ENCODE assay signal across 1 cellular context in the genomic region with DNA sequence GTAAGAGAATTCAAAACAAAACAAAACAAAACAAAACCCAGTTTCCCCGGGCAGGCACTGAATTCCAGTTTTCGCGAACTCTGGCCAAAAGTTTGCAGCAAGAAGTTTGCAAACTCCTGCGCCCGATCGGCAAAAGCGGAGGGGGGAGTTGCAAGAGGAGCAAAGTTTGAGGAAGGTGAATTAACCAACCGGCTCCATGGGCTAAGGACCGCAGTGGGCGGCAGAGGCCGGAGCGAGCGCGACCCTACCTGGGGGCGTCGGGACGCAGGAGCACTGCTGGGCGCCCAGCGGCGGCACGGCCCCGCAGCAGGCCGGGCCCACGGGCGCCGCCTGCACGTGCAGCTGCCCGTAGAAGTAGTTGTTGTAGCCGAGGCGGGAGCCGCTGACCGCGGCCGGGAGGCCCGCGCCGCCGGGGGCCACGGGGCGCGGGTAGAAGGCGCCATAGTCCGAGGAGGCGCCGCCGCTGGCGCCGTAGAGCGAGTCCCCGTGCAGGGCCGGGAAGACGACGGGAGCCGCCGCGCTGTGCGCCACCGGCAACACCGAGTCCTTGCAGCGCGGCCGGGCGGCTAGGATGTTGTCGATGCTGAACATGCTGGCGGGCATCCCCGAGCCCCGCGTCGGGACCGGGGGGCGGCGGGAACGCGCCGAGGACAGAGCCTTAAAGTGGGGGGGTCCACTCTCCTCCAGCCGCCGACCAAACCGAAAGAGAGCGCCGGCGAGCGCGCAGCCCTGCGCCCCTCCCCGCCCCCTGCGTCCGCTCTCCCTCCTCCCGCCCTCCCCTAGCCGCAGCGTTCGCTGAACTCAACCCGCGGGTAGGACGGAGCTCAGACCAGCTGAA.
TF ChIP-seq lines count a peak whose summit lies in the region.

GSC (minus strand) TSS at position 701 of the 838 bp plus-strand sequence; CDS start at position 603, 98 bp downstream.

TF ChIP-seq in HEK293, 187 proteins besides CTCF, POLR2A, EP300 and RAD21 (continued from another document and continues in another):
- TF ChIP-seq INSM2 (tag by site-specific recombination; IDR thresholded peaks at IDR 0.05) (no peak), KLF8 (tag by site-specific recombination; IDR thresholded peaks at IDR 0.05) (peak; percentile 41; the same call in 1 of the 2 replicates), ZNF175 (tag by site-specific recombination; IDR thresholded peaks at IDR 0.05) (no peak), HOXA7 (CRISPR knock-in tag; IDR thresholded peaks at IDR 0.05; ENCODE audit: borderline replicate concordance) (no peak), EGR2 (tag by site-specific recombination; IDR thresholded peaks at IDR 0.05; ENCODE audit: low read depth) (no peak), ZNF112 (tag by site-specific recombination; IDR thresholded peaks at IDR 0.05) (no peak), ZNF335 (tag by site-specific recombination; conservative IDR thresholded peaks at IDR 0.05) (peak; percentile 48; the same call in 1 of the 2 replicates), ZNF266 (tag by site-specific recombination; IDR thresholded peaks at IDR 0.05; ENCODE audit: low read depth) (no peak), ZNF704 (tag by site-specific recombination; IDR thresholded peaks at IDR 0.05) (no peak), ZNF426 (tag by site-specific recombination; IDR thresholded peaks at IDR 0.05) (no peak), ZNF121 (tag by site-specific recombination; IDR thresholded peaks at IDR 0.05) (no peak), ZNF394 (tag by site-specific recombination; IDR thresholded peaks at IDR 0.05; ENCODE audit: borderline replicate concordance) (no peak), ZSCAN16 (tag by site-specific recombination; IDR thresholded peaks at IDR 0.05) (no peak), ZNF837 (tag by site-specific recombination; IDR thresholded peaks at IDR 0.05) (no peak), ZBTB49 (tag by site-specific recombination; IDR thresholded peaks at IDR 0.05; ENCODE audit: low read depth) (no peak), SP3 (tag by site-specific recombination; IDR thresholded peaks at IDR 0.05) (no peak; the same call in 1 of the 2 replicates), ZFP41 (tag by site-specific recombination; IDR thresholded peaks at IDR 0.05; ENCODE audit: borderline replicate concordance) (no peak), ZNF501 (tag by site-specific recombination; IDR thresholded peaks at IDR 0.05) (no peak), ZNF658 (tag by site-specific recombination; IDR thresholded peaks at IDR 0.05) (no peak), ZNF18 (tag by site-specific recombination; IDR thresholded peaks at IDR 0.05) (no peak), BCL11B (tag by site-specific recombination; IDR thresholded peaks at IDR 0.05; ENCODE audit: low read depth) (no peak), ZNF133 (tag by site-specific recombination; IDR thresholded peaks at IDR 0.05) (no peak), ZNF561 (tag by site-specific recombination; IDR thresholded peaks at IDR 0.05; ENCODE audit: borderline replicate concordance) (peak; percentile 62; the same call in 1 of the 2 replicates), ZBTB8A (tag by site-specific recombination; IDR thresholded peaks at IDR 0.05) (peak; percentile 79), ZNF138 (tag by site-specific recombination; IDR thresholded peaks at IDR 0.05; ENCODE audit: borderline replicate concordance) (no peak), ZNF48 (tag by site-specific recombination; IDR thresholded peaks at IDR 0.05) (no peak), ZNF558 (tag by site-specific recombination; IDR thresholded peaks at IDR 0.05) (no peak), ZNF114 (tag by site-specific recombination; IDR thresholded peaks at IDR 0.05) (no peak), ZNF132 (tag by site-specific recombination; IDR thresholded peaks at IDR 0.05; ENCODE audit: borderline replicate concordance) (no peak), ZNF621 (tag by site-specific recombination; IDR thresholded peaks at IDR 0.05) (no peak), ZNF19 (tag by site-specific recombination; IDR thresholded peaks at IDR 0.05; ENCODE audit: low read depth) (no peak), REPIN1 (tag by site-specific recombination; IDR thresholded peaks at IDR 0.05; ENCODE audit: low read depth) (no peak), HOXC10 (CRISPR knock-in tag; IDR thresholded peaks at IDR 0.05) (no peak), ZNF707 (tag by site-specific recombination; IDR thresholded peaks at IDR 0.05) (no peak), ZNF514 (tag by site-specific recombination; IDR thresholded peaks at IDR 0.05) (no peak), ZNF366 (tag by site-specific recombination; conservative IDR thresholded peaks at IDR 0.05) (no peak), KLF7 (tag by site-specific recombination; IDR thresholded peaks at IDR 0.05; ENCODE audit: borderline replicate concordance) (no peak), KLF16 (tag by site-specific recombination; IDR thresholded peaks at IDR 0.05) (peak; percentile 39; the same call in 1 of the 2 replicates), ZEB2 (tag by site-specific recombination; IDR thresholded peaks at IDR 0.05) (peak; percentile 50; the same call in 1 of the 2 replicates), ZSCAN30 (tag by site-specific recombination; IDR thresholded peaks at IDR 0.05) (0 out of 2 replicates have a peak, but pooled peaks have one; percentile 10), ZNF221 (tag by site-specific recombination; IDR thresholded peaks at IDR 0.05; ENCODE audit: borderline replicate concordance) (no peak), ZFHX2 (tag by site-specific recombination; conservative IDR thresholded peaks at IDR 0.05) (peak; percentile 39), ZNF174 (tag by site-specific recombination; IDR thresholded peaks at IDR 0.05) (no peak), TCF7L2 (IDR thresholded peaks at IDR 0.05; ENCODE audit: borderline replicate concordance, low read depth, low read length) (no peak), ZBTB17 (tag by site-specific recombination; IDR thresholded peaks at IDR 0.05) (peak; percentile 32; the same call in 1 of the 2 replicates), ZNF157 (tag by site-specific recombination; IDR thresholded peaks at IDR 0.05) (no peak), ZNF391 (tag by site-specific recombination; IDR thresholded peaks at IDR 0.05; ENCODE audit: borderline replicate concordance, low read depth) (no peak), SCRT2 (tag by site-specific recombination; IDR thresholded peaks at IDR 0.05) (no peak), ZNF629 (tag by site-specific recombination; IDR thresholded peaks at IDR 0.05) (no peak; the same call in none of the 2 replicates), ZNF624 (tag by site-specific recombination; IDR thresholded peaks at IDR 0.05) (no peak), ZNF473 (tag by site-specific recombination; IDR thresholded peaks at IDR 0.05) (no peak), ZNF341 (tag by site-specific recombination; IDR thresholded peaks at IDR 0.05; ENCODE audit: low read depth) (peak; percentile 26), RBAK (tag by site-specific recombination; IDR thresholded peaks at IDR 0.05) (no peak), SCRT1 (tag by site-specific recombination; IDR thresholded peaks at IDR 0.05; ENCODE audit: borderline replicate concordance) (no peak), ZNF785 (tag by site-specific recombination; IDR thresholded peaks at IDR 0.05) (no peak)
- TF ChIP-seq, protein P1, sequence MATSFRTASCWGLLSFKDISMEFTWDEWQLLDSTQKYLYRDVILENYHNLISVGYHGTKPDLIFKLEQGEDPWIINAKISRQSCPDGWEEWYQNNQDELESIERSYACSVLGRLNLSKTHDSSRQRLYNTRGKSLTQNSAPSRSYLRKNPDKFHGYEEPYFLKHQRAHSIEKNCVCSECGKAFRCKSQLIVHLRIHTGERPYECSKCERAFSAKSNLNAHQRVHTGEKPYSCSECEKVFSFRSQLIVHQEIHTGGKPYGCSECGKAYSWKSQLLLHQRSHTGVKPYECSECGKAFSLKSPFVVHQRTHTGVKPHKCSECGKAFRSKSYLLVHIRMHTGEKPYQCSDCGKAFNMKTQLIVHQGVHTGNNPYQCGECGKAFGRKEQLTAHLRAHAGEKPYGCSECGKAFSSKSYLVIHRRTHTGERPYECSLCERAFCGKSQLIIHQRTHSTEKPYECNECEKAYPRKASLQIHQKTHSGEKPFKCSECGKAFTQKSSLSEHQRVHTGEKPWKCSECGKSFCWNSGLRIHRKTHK (tag by site-specific recombination; IDR thresholded peaks at IDR 0.05) = no peak
- TF ChIP-seq, protein P2, sequence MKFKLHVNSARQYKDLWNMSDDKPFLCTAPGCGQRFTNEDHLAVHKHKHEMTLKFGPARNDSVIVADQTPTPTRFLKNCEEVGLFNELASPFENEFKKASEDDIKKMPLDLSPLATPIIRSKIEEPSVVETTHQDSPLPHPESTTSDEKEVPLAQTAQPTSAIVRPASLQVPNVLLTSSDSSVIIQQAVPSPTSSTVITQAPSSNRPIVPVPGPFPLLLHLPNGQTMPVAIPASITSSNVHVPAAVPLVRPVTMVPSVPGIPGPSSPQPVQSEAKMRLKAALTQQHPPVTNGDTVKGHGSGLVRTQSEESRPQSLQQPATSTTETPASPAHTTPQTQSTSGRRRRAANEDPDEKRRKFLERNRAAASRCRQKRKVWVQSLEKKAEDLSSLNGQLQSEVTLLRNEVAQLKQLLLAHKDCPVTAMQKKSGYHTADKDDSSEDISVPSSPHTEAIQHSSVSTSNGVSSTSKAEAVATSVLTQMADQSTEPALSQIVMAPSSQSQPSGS (tag by site-specific recombination; IDR thresholded peaks at IDR 0.05; ENCODE audit: low read depth) = no peak
- TF ChIP-seq, protein P3, sequence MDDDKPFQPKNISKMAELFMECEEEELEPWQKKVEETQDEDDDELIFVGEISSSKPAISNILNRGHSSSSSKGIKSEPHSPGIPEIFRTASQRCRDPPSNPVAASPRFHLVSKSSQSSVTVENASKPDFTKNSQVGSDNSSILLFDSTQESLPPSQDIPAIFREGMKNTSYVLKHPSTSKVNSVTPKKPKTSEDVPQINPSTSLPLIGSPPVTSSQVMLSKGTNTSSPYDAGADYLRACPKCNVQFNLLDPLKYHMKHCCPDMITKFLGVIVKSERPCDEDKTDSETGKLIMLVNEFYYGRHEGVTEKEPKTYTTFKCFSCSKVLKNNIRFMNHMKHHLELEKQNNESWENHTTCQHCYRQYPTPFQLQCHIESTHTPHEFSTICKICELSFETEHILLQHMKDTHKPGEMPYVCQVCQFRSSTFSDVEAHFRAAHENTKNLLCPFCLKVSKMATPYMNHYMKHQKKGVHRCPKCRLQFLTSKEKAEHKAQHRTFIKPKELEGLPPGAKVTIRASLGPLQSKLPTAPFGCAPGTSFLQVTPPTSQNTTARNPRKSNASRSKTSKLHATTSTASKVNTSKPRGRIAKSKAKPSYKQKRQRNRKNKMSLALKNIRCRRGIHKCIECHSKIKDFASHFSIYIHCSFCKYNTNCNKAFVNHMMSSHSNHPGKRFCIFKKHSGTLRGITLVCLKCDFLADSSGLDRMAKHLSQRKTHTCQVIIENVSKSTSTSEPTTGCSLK (tag by site-specific recombination; IDR thresholded peaks at IDR 0.05) = no peak
- TF ChIP-seq, protein P4, sequence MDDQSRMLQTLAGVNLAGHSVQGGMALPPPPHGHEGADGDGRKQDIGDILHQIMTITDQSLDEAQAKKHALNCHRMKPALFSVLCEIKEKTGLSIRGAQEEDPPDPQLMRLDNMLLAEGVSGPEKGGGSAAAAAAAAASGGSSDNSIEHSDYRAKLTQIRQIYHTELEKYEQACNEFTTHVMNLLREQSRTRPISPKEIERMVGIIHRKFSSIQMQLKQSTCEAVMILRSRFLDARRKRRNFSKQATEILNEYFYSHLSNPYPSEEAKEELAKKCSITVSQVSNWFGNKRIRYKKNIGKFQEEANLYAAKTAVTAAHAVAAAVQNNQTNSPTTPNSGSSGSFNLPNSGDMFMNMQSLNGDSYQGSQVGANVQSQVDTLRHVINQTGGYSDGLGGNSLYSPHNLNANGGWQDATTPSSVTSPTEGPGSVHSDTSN (CRISPR knock-in tag; IDR thresholded peaks at IDR 0.05) = no peak
